1 cellular context compared by ENCODE assay signal in genomic region chr1:108747128-108747827, GRCh38.
TF ChIP-seq lines count a peak whose summit lies in the region.

No MANE protein-coding gene starts in this region.

TF ChIP-seq in HEK293, 187 proteins besides CTCF, POLR2A, EP300 and RAD21 (continued from another document and continues in another):
- TF ChIP-seq PRDM4 (tag by site-specific recombination; IDR thresholded peaks at IDR 0.05) = no peak
- TF ChIP-seq ZNF366 (tag by site-specific recombination; conservative IDR thresholded peaks at IDR 0.05) = peak; percentile 73; the same call in 1 of the 2 replicates
- TF ChIP-seq ZNF544 (tag by site-specific recombination; IDR thresholded peaks at IDR 0.05) = no peak
- TF ChIP-seq ZNF26 (tag by site-specific recombination; IDR thresholded peaks at IDR 0.05) = no peak
- no peak for TF ChIP-seq KLF16 (tag by site-specific recombination; IDR thresholded peaks at IDR 0.05)
- TF ChIP-seq YY2 (tag by site-specific recombination; IDR thresholded peaks at IDR 0.05) = no peak
- TF ChIP-seq ZNF37A (tag by site-specific recombination; IDR thresholded peaks at IDR 0.05) = no peak
- no peak for TF ChIP-seq ZNF2 (tag by site-specific recombination; IDR thresholded peaks at IDR 0.05)
- peak; percentile 66; the same call in 1 of the 2 replicates for TF ChIP-seq ZNF335 (tag by site-specific recombination; conservative IDR thresholded peaks at IDR 0.05)
- no peak for TF ChIP-seq ZNF239 (tag by site-specific recombination; IDR thresholded peaks at IDR 0.05)
- TF ChIP-seq ZNF132 (tag by site-specific recombination; IDR thresholded peaks at IDR 0.05; ENCODE audit: borderline replicate concordance) = no peak
- no peak for TF ChIP-seq ZSCAN16 (tag by site-specific recombination; IDR thresholded peaks at IDR 0.05)
- no peak for TF ChIP-seq ZSCAN4 (tag by site-specific recombination; IDR thresholded peaks at IDR 0.05)
- no peak for TF ChIP-seq ZNF843 (tag by site-specific recombination; IDR thresholded peaks at IDR 0.05)
- TF ChIP-seq ZNF580 (tag by site-specific recombination; IDR thresholded peaks at IDR 0.05) = no peak
- peak; percentile 58 for TF ChIP-seq SCRT1 (tag by site-specific recombination; IDR thresholded peaks at IDR 0.05; ENCODE audit: borderline replicate concordance)
- no peak; the same call in 1 of the 2 replicates for TF ChIP-seq ZBTB21 (tag by site-specific recombination; IDR thresholded peaks at IDR 0.05)
- TF ChIP-seq ZNF18 (tag by site-specific recombination; IDR thresholded peaks at IDR 0.05) = no peak
- TF ChIP-seq ZNF610 (tag by site-specific recombination; IDR thresholded peaks at IDR 0.05; ENCODE audit: borderline replicate concordance) = peak; percentile 95
- TF ChIP-seq ZNF555 (tag by site-specific recombination; conservative IDR thresholded peaks at IDR 0.05) = no peak
- no peak for TF ChIP-seq OSR2 (tag by site-specific recombination; IDR thresholded peaks at IDR 0.05)
- peak; percentile 21; the same call in 1 of the 2 replicates for TF ChIP-seq ZBTB8A (tag by site-specific recombination; IDR thresholded peaks at IDR 0.05)
- TF ChIP-seq SALL2 (tag by site-specific recombination; IDR thresholded peaks at IDR 0.05; ENCODE audit: borderline replicate concordance) = no peak
- TF ChIP-seq ZEB2 (tag by site-specific recombination; IDR thresholded peaks at IDR 0.05) = no peak
- TF ChIP-seq ZNF510 (tag by site-specific recombination; IDR thresholded peaks at IDR 0.05; ENCODE audit: insufficient replicate concordance) = no peak
- no peak for TF ChIP-seq ZNF248 (tag by site-specific recombination; IDR thresholded peaks at IDR 0.05)
- no peak for TF ChIP-seq ZNF621 (tag by site-specific recombination; IDR thresholded peaks at IDR 0.05)
- no peak for TF ChIP-seq KLF7 (tag by site-specific recombination; IDR thresholded peaks at IDR 0.05; ENCODE audit: borderline replicate concordance)
- no peak for TF ChIP-seq WT1 (tag by site-specific recombination; IDR thresholded peaks at IDR 0.05)
- TF ChIP-seq ZNF585B (tag by site-specific recombination; IDR thresholded peaks at IDR 0.05) = no peak
- TF ChIP-seq ZNF704 (tag by site-specific recombination; IDR thresholded peaks at IDR 0.05) = no peak
- no peak for TF ChIP-seq ZNF280C (tag by site-specific recombination; IDR thresholded peaks at IDR 0.05)
- TF ChIP-seq REPIN1 (tag by site-specific recombination; IDR thresholded peaks at IDR 0.05; ENCODE audit: low read depth) = no peak
- no peak for TF ChIP-seq ZNF148 (tag by site-specific recombination; IDR thresholded peaks at IDR 0.05; ENCODE audit: borderline replicate concordance)
- peak; percentile 50 for TF ChIP-seq ZBTB11 (tag by site-specific recombination; conservative IDR thresholded peaks at IDR 0.05; ENCODE audit: low read depth)
- no peak for TF ChIP-seq ZFP3 (tag by site-specific recombination; IDR thresholded peaks at IDR 0.05; ENCODE audit: low read depth)
- TF ChIP-seq PRDM1 (tag by site-specific recombination; IDR thresholded peaks at IDR 0.05) = no peak
- TF ChIP-seq ZNF184 (tag by site-specific recombination; IDR thresholded peaks at IDR 0.05) = no peak
- TF ChIP-seq ZNF155 (tag by site-specific recombination; IDR thresholded peaks at IDR 0.05) = no peak
- TF ChIP-seq ZNF548 (tag by site-specific recombination; IDR thresholded peaks at IDR 0.05) = no peak
- TF ChIP-seq RBAK (tag by site-specific recombination; IDR thresholded peaks at IDR 0.05) = no peak
- no peak for TF ChIP-seq ZXDB (tag by site-specific recombination; IDR thresholded peaks at IDR 0.05)
- TF ChIP-seq ZNF521 (tag by site-specific recombination; IDR thresholded peaks at IDR 0.05) = no peak
- TF ChIP-seq REST (tag by site-specific recombination; IDR thresholded peaks at IDR 0.05) = no peak
